10 cellular contexts compared by ENCODE assay signal in genomic region chr20:11195899-11196558, GRCh38.
A peak's percentile ranks its signal among the peaks of the same experiment; 100 is the strongest.
DNase-seq lines count a peak whose midpoint lies in the region; ATAC-seq and TF ChIP-seq lines count a peak whose summit lies in the region.
"Had no signal": no experiment of that assay in that cellular context is flagged by ENCODE, and none has a peak within 500 bp of the region (broad histone marks: within the 10 kb centered on the region; RNA-seq: fewer than 3 reads in every experiment).

No MANE protein-coding gene starts in this region.

- no peak overlapping the region for H3K4me3 Mint-ChIP-seq in natural killer cell
- H3K4me3 Mint-ChIP-seq: B cell had no signal

- peaks cover 0 to 3% of the 10 kb centered on the region in 2 donors for H3K9me3 Mint-ChIP-seq in natural killer cell

- H3K4me3 ChIP-seq in ACC112 (ENCODE audit: low read depth, low read length), result no peak overlapping the region
- H3K4me3 ChIP-seq in mesodermal cell (ENCODE audit: extremely low read depth, insufficient read depth, low read length, poor library complexity, severe bottlenecking), result no peak overlapping the region
- H3K4me3 ChIP-seq in WERI-Rb-1 (ENCODE audit: low read depth, low read length), result no peak overlapping the region

- no peaks in the 10 kb centered on the region for H3K79me2 ChIP-seq in ACC112 (ENCODE audit: control insufficient read depth, insufficient read depth, low read length, unreplicated experiment)

- no peaks in the 10 kb centered on the region for H3K9me3 ChIP-seq in mesodermal cell (ENCODE audit: control insufficient read depth, low read length)
- no peaks in the 10 kb centered on the region for H3K9me3 ChIP-seq in WERI-Rb-1 (ENCODE audit: severe bottlenecking)

- no peak overlapping the region for H3K27ac Mint-ChIP-seq in natural killer cell
- H3K27ac Mint-ChIP-seq: B cell had no signal

- no peaks in the 10 kb centered on the region for H3K27me3 ChIP-seq in ACC112 (ENCODE audit: insufficient read depth, low read length)
- H3K27me3 ChIP-seq in WERI-Rb-1 (ENCODE audit: insufficient read depth, low read depth, severe bottlenecking), result no peaks in the 10 kb centered on the region

- no peaks in the 10 kb centered on the region for H3K36me3 Mint-ChIP-seq in natural killer cell

- H3K36me3 ChIP-seq in ACC112 (ENCODE audit: insufficient read depth, low read length) (no peaks in the 10 kb centered on the region), mesodermal cell (ENCODE audit: control insufficient read depth, insufficient read depth, low read length) (no peaks in the 10 kb centered on the region), WERI-Rb-1 (no peaks in the 10 kb centered on the region)

- peaks cover 0 to 3% of the 10 kb centered on the region in 2 donors for H3K27me3 Mint-ChIP-seq in natural killer cell (ENCODE audit: low read depth in 2 of 2)
- H3K27me3 Mint-ChIP-seq: B cell had no signal

- no peaks in the 10 kb centered on the region for H3K4me1 Mint-ChIP-seq in natural killer cell
- H3K4me1 Mint-ChIP-seq: B cell had no signal

- no peak for ATAC-seq in natural killer cell

- peak overlapping the region; percentile 33 for H2AFZ ChIP-seq in ACC112 (ENCODE audit: low read length, unreplicated experiment)

- peaks cover 13% of the 10 kb centered on the region for H3K4me1 ChIP-seq in ACC112 (ENCODE audit: control insufficient read depth, insufficient read depth, low read length, unreplicated experiment)
- H3K4me1 ChIP-seq in mesodermal cell (ENCODE audit: control insufficient read depth, insufficient read depth, low read length, poor library complexity, severe bottlenecking), result peaks cover 19% of the 10 kb centered on the region

- peak; percentile 89 for DNase-seq in M059J (ENCODE audit: low read depth)
- DNase-seq in epithelial cell of prostate (ENCODE audit: low read depth, low spot score), result no peak
- DNase-seq in WERI-Rb-1, result no peak
- DNase-seq in Ammon's horn (ENCODE audit: low spot score), result no peak
- DNase-seq in inferior parietal cortex (ENCODE audit: extremely low spot score), result no peak
- DNase-seq in natural killer cell, result no peak
- DNase-seq: NCI-H1930 had no signal

- intact Hi-C loops in natural killer cell (cut with micrococcal nuclease), result no loop called here

- WGBS in mesodermal cell (ENCODE audit: insufficient coverage in 2 of 2), 2 experiments, result 87 to 93% methylated on average over 4 to 5 of the region's 8 CpGs

- H3K27ac ChIP-seq in ACC112 (ENCODE audit: low read depth, low read length) (peak overlapping the region; percentile 63), epithelial cell of prostate (peak overlapping the region; percentile 86), mesodermal cell (ENCODE audit: low read depth, low read length, severe bottlenecking) (peak overlapping the region; percentile 69), WERI-Rb-1 (no peak overlapping the region)

- TF ChIP-seq CTCF in WERI-Rb-1 (IDR thresholded peaks at IDR 0.05; ENCODE audit: low read depth, low read length) (no peak), natural killer cell (IDR thresholded peaks at IDR 0.05) (no peak)
